Comparison of ENCODE assay signal across 1 cellular context in the genomic region with DNA sequence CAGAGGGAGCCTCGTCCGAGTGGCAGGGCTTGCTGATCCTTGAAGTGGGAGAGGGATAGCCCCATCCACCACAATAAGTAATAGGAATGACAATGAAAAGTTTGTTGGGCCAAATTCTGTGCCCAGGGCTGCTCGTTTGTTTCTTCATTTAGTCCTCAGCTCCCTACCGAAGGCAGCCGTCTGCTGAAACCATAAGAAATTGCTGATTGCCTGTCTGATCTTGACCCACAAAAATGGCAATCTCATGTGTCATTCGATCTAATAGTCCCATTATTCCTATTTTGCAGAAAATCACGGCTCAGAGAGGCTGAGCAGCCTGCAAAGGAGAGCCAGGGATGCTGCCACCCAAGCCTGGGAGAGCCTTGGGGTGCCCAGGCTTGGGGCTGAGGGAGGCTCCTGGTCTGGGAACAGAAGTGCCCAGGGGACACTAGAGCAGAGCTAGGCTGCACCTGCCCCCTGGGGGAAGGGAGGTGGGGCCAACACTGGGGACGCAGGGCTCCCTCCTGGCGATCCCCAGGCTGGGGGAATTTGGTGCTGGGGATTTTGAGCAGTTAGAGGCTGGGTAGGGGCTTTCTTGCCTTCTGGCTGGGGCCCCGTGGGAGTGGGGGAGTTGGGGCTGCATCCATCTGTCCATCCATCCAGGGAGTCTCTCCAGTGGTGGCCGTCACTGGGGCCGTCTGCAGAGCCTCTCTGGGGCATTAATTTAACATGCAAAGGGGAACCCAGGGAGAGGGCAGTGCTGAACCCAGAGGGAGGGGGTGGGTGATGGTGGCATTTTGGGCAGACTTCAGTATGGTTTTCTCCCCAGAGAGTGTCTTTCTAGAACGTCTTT.
TF ChIP-seq lines count a peak whose summit lies in the region.

No MANE protein-coding gene starts in this region.

TF ChIP-seq in HCT116, 20 proteins besides CTCF, POLR2A, EP300 and RAD21 (continued from another document):
- TF ChIP-seq ZNF274 (IDR thresholded peaks at IDR 0.05; ENCODE audit: low read depth, low read length) (no peak), ZFX (IDR thresholded peaks at IDR 0.05) (no peak), POLR2AphosphoS5 (IDR thresholded peaks at IDR 0.05; ENCODE audit: low read depth, low read length) (no peak), SRF (IDR thresholded peaks at IDR 0.05; ENCODE audit: low read depth) (no peak), ELF1 (IDR thresholded peaks at IDR 0.05; ENCODE audit: borderline replicate concordance, low read depth) (no peak), SP1 (IDR thresholded peaks at IDR 0.05; ENCODE audit: low read depth) (no peak)
- TF ChIP-seq, protein P1, sequence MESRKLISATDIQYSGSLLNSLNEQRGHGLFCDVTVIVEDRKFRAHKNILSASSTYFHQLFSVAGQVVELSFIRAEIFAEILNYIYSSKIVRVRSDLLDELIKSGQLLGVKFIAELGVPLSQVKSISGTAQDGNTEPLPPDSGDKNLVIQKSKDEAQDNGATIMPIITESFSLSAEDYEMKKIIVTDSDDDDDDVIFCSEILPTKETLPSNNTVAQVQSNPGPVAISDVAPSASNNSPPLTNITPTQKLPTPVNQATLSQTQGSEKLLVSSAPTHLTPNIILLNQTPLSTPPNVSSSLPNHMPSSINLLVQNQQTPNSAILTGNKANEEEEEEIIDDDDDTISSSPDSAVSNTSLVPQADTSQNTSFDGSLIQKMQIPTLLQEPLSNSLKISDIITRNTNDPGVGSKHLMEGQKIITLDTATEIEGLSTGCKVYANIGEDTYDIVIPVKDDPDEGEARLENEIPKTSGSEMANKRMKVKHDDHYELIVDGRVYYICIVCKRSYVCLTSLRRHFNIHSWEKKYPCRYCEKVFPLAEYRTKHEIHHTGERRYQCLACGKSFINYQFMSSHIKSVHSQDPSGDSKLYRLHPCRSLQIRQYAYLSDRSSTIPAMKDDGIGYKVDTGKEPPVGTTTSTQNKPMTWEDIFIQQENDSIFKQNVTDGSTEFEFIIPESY (IDR thresholded peaks at IDR 0.05; ENCODE audit: extremely low read depth, insufficient replicate concordance, low read length) = no peak
